8 cellular contexts compared by ENCODE assay signal in genomic region chr7:23594879-23595604, GRCh38. TPM values are rescaled to one million over a fixed set of nuclear protein-coding genes. Genes with fewer than 3 reads are reported as not detected.
DNase-seq lines count a peak whose midpoint lies in the region; ATAC-seq and TF ChIP-seq lines count a peak whose summit lies in the region.

No MANE protein-coding gene starts in this region.

- TF ChIP-seq CTCF in GM13977 (IDR thresholded peaks at IDR 0.05; ENCODE audit: extremely low read depth, insufficient read depth, missing control alignments) = no peak
- TF ChIP-seq CTCF in IMR-90 (conservative IDR thresholded peaks at IDR 0.05; ENCODE audit: low read depth, low read length) = no peak
- TF ChIP-seq CTCF in choroid plexus epithelial cell (conservative IDR thresholded peaks at IDR 0.05; ENCODE audit: low read depth, low read length) = no peak
- no peak for TF ChIP-seq CTCF in right atrium auricular region (IDR thresholded peaks at IDR 0.05)

- H2AFZ ChIP-seq in IMR-90 (replicated peaks; ENCODE audit: low read length, poor library complexity) = no peak overlapping the region

- H2AK9ac ChIP-seq in IMR-90 (replicated peaks; ENCODE audit: low read depth, low read length, poor library complexity) = no peak overlapping the region

- H2BK20ac ChIP-seq in IMR-90 (ENCODE audit: low read depth, low read length) = no peak overlapping the region

- H3K4me3 ChIP-seq in IMR-90 (ENCODE audit: insufficient read depth, low read depth, low read length) = no peak overlapping the region
- no peak overlapping the region for H3K4me3 ChIP-seq in choroid plexus epithelial cell (ENCODE audit: low read depth, low read length)
- H3K4me3 ChIP-seq in right atrium auricular region = no peak overlapping the region

- no peak overlapping the region for H2BK5ac ChIP-seq in IMR-90 (ENCODE audit: low read depth, low read length, poor library complexity, severe bottlenecking)

- BruUV-seq in IMR-90 (replicated peaks; lab: Mats Ljungman, UMichigan) = no TSS peak

- no peak overlapping the region for H2BK120ac ChIP-seq in IMR-90 (ENCODE audit: low read depth, low read length)

- H3K4me1 ChIP-seq in IMR-90 (ENCODE audit: control insufficient read depth, insufficient read depth, low read length) (peaks cover 4% of the 10 kb centered on the region), right atrium auricular region (peaks cover 0 to 13% of the 10 kb centered on the region in 2 donors)

- no peak overlapping the region for H3K56ac ChIP-seq in IMR-90 (ENCODE audit: extremely low read depth, insufficient read depth, low read length)

- POLR2A ChIA-PET in IMR-90 (lab: Charles Lee; ENCODE audit: unreplicated experiment) = no interaction called here

- no peak overlapping the region for H3K18ac ChIP-seq in IMR-90 (ENCODE audit: low read depth, low read length)

- no peaks in the 10 kb centered on the region for H3K9me1 ChIP-seq in IMR-90 (ENCODE audit: insufficient read depth, low read length)

- H3K9me3 ChIP-seq in IMR-90 (ENCODE audit: control insufficient read depth, insufficient read depth, low read length) (no peaks in the 10 kb centered on the region), right atrium auricular region (no peaks in the 10 kb centered on the region)

- dilution Hi-C loops in IMR-90 (cut with HindIII; ENCODE audit: low sequenced_read_pairs, unreplicated experiment) = loop anchor here (25.0 kb wide), 1 partner anchor 117 kb away; the partner anchor contains the start of gene STK31

- H4K91ac ChIP-seq in IMR-90 (ENCODE audit: insufficient read depth, low read depth, low read length) = no peak overlapping the region

- in situ Hi-C loops in GM13977 (cut with MboI; ENCODE audit: low pct_unique_long_range_greater_than_20kb, low sequenced_read_pairs, unreplicated experiment) (no loop called here), IMR-90 (cut with MboI; ENCODE audit: low sequenced_read_pairs) (loop anchor here (10.0 kb wide), 1 partner anchor 90 kb away; the partner anchor contains the start of gene FAM221A)

- no peak overlapping the region for H4K5ac ChIP-seq in IMR-90 (ENCODE audit: low read depth, low read length)

- ATAC-seq in GM21528 (IDR thresholded peaks at IDR 0.05; ENCODE audit: low FRiP score, unreplicated experiment) (peak; percentile 58), IMR-90 (ENCODE audit: low read depth) (no peak)

- H3K4ac ChIP-seq in IMR-90 (ENCODE audit: low read depth, low read length) = no peak overlapping the region

- intact Hi-C loops in IMR-90 (cut with micrococcal nuclease) = loop anchor here (5.0 kb wide), 1 partner anchor 87 kb away; the partner anchor contains the start of gene FAM221A

- H3K9ac ChIP-seq in IMR-90 (ENCODE audit: low read depth, low read length) = no peak overlapping the region

- H3K4me2 ChIP-seq in IMR-90 (ENCODE audit: low read depth, low read length) = no peak overlapping the region

- DNase-seq in GM13977 (ENCODE audit: low spot score) (peak; percentile 85), IMR-90 (no peak), choroid plexus epithelial cell (ENCODE audit: low read depth) (peak; percentile 23), NCI-H774 (lab: John Stamatoyannopoulos, UW) (no peak), nucleus accumbens (lab: John Stamatoyannopoulos, UW) (no peak), NCI-H2196 (lab: John Stamatoyannopoulos, UW; ENCODE audit: unreplicated experiment) (no peak), right atrium auricular region (ENCODE audit: low spot score) (no peak)

- H4K8ac ChIP-seq in IMR-90 (ENCODE audit: low read depth in 2 of 2, low read length in 2 of 2) = no peak overlapping the region

- peaks cover 4% of the 10 kb centered on the region; the same call in 1 of the 2 replicates for H3K27me3 ChIP-seq in IMR-90 (ENCODE audit: control insufficient read depth, insufficient read depth, low read length)
- no peaks in the 10 kb centered on the region for H3K27me3 ChIP-seq in right atrium auricular region

- peaks cover 10 to 12% of the 10 kb centered on the region in 2 experiments; a peak in 3 of 4 replicates for H3K79me1 ChIP-seq in IMR-90 (ENCODE audit: low read depth in 1 of 2, low read length in 2 of 2)

- H2BK15ac ChIP-seq in IMR-90 (ENCODE audit: low read depth, low read length) = no peak overlapping the region

- H3K27ac ChIP-seq in IMR-90 (ENCODE audit: insufficient read depth, low read length) (no peak overlapping the region), right atrium auricular region (no peak overlapping the region)

- H3K14ac ChIP-seq in IMR-90 (replicated peaks; ENCODE audit: low read depth, low read length) = no peak overlapping the region

- no peak overlapping the region for H2AK5ac ChIP-seq in IMR-90 (ENCODE audit: low read depth, low read length)

- no peak for TF ChIP-seq POLR2A in IMR-90 (IDR thresholded peaks at IDR 0.05; ENCODE audit: low read depth, low read length)

- H3K36me3 ChIP-seq in IMR-90 (ENCODE audit: control insufficient read depth, insufficient read depth, low read length) (no peaks in the 10 kb centered on the region), right atrium auricular region (no peaks in the 10 kb centered on the region)

- CTCF ChIA-PET in IMR-90 (lab: Yijun Ruan, JAX) = no interaction called here

- H3K23ac ChIP-seq in IMR-90 (ENCODE audit: low read depth, low read length) = no peak overlapping the region

- peaks cover 3% of the 10 kb centered on the region for H4K20me1 ChIP-seq in IMR-90 (ENCODE audit: insufficient read depth, low read length)

- TF ChIP-seq RAD21 in IMR-90 (IDR thresholded peaks at IDR 0.05; ENCODE audit: low read length) = no peak

TF ChIP-seq in IMR-90, 13 proteins besides CTCF, POLR2A, EP300 and RAD21:
- TF ChIP-seq MAZ (IDR thresholded peaks at IDR 0.05; ENCODE audit: borderline replicate concordance, low read depth, low read length) = no peak
- 0 out of 2 replicates have a peak, but pooled peaks have one; percentile 1 for TF ChIP-seq CEBPB (IDR thresholded peaks at IDR 0.05; ENCODE audit: low read depth, low read length)

RNA-seq across cellular contexts. Expression of gene CCDC126, which starts 2.1 kb away (rescaled TPM):
- 5.6 and 10.6 TPM in 2 replicates for total RNA-seq in IMR-90 (2012; rRNA removed)
- 4.1 TPM in 2 replicates for polyA plus RNA-seq in IMR-90 (2012; rRNA removed)
- 1.2 and 1.3 TPM in 2 replicates for polyA plus RNA-seq in IMR-90 (2012; cell fraction: cytosol; rRNA removed)
- polyA plus RNA-seq in IMR-90 (2012; cell fraction: nucleus; rRNA removed; ENCODE audit: low replicate concordance) = 0.45 and 2.2 TPM in 2 replicates
- total RNA-seq in right atrium auricular region = 10 to 100 TPM in 1 of 2 donors, 1 to 10 TPM in 1; 9.4 to 10.6 TPM

Comparison
In these comparisons a context has a peak if more than half of its experiments do, and no peak if none do; other contexts are left out.
1. DNase-seq: peak in GM13977 (single experiment) and choroid plexus epithelial cell (single experiment); none in IMR-90 (single experiment), NCI-H774 (single experiment), nucleus accumbens (0 of 56), NCI-H2196 (single experiment) and right atrium auricular region (single experiment).